32 cellular contexts compared by ENCODE assay signal in genomic region chr18:5772271-5772670, GRCh38.
DNase-seq lines count a peak whose midpoint lies in the region; ATAC-seq and TF ChIP-seq lines count a peak whose summit lies in the region.
"Had no signal": no experiment of that assay in that cellular context is flagged by ENCODE, and none has a peak within 500 bp of the region (broad histone marks: within the 10 kb centered on the region; RNA-seq: fewer than 3 reads in every experiment).

No MANE protein-coding gene starts in this region.

- POLR2A ChIA-PET in AG04450 (lab: Yijun Ruan, JAX), result no interaction called here

- H3K9ac ChIP-seq in NT2/D1 (ENCODE audit: insufficient read length, low read depth), result no peak overlapping the region
- H3K9ac ChIP-seq: BLaER1 had no signal

- H3K9me3 ChIP-seq in AG04450 (ENCODE audit: control insufficient read depth, insufficient read depth, low read length) (no peaks in the 10 kb centered on the region), NT2/D1 (ENCODE audit: insufficient read depth, low read length) (no peaks in the 10 kb centered on the region)
- H3K9me3 ChIP-seq: adrenal gland, BLaER1, esophagus squamous epithelium, transverse colon had no signal

- H3K36me3 ChIP-seq in NT2/D1 (ENCODE audit: insufficient read depth, insufficient read length, low read length), result no peaks in the 10 kb centered on the region
- H3K36me3 ChIP-seq: adrenal gland, BLaER1, brain microvascular endothelial cell, esophagus squamous epithelium, left ventricle myocardium inferior, transverse colon had no signal

- peaks cover 6% of the 10 kb centered on the region for H3K27me3 Mint-ChIP-seq in mesothelial cell of epicardium (ENCODE audit: low read depth)
- H3K27me3 Mint-ChIP-seq: activated CD4-positive, alpha-beta memory T cell treated with anti-CD3 and anti-CD28 coated beads for 36 hours had no signal

- peak overlapping the region; percentile 82 for H3K27ac Mint-ChIP-seq in mesothelial cell of epicardium
- H3K27ac Mint-ChIP-seq: activated CD4-positive, alpha-beta memory T cell treated with anti-CD3 and anti-CD28 coated beads for 36 hours; activated naive CD4-positive, alpha-beta T cell treated with anti-CD3 and anti-CD28 coated beads for 36 hours; naive thymus-derived CD4-positive, alpha-beta T cell; progenitor cell of endocrine pancreas had no signal

- H3K9me3 Mint-ChIP-seq in mesothelial cell of epicardium, result peaks cover 15% of the 10 kb centered on the region
- H3K9me3 Mint-ChIP-seq: activated CD4-positive, alpha-beta memory T cell treated with anti-CD3 and anti-CD28 coated beads for 36 hours; activated naive CD4-positive, alpha-beta T cell treated with anti-CD3 and anti-CD28 coated beads for 36 hours had no signal

- no peak for DNase-seq in AG04450 (ENCODE audit: low read depth, low spot score)
- DNase-seq in NT2/D1 (ENCODE audit: low read depth, low spot score), result peak; percentile 8
- peak; percentile 1 for DNase-seq in fibroblast of the aortic adventitia (ENCODE audit: low read depth)
- no peak for DNase-seq in mesothelial cell of epicardium (ENCODE audit: low spot score in 2 of 2, unreplicated experiment in 2 of 2)
- no peak for DNase-seq in NCI-H187 treated with DMSO at 0.1 percent for 48 hours (lab: John Stamatoyannopoulos, UW)
- no peak for DNase-seq in ureter (ENCODE audit: low spot score)
- DNase-seq: activated CD4-positive, alpha-beta memory T cell treated with anti-CD3 and anti-CD28 coated beads for 36 hours; activated CD4-positive, alpha-beta T cell treated with anti-CD3 and anti-CD28 coated beads for 1 hour; activated CD8-positive, alpha-beta memory T cell treated with anti-CD3 and anti-CD28 coated beads, Interleukin-2, amount 50 U/mL, for 4 hours; activated naive CD4-positive, alpha-beta T cell treated with anti-CD3 and anti-CD28 coated beads for 36 hours; adrenal gland; brain microvascular endothelial cell; cerebellar nuclear complex; dorsolateral prefrontal cortex; esophagus squamous epithelium; H7; Kasumi-1; left ventricle myocardium inferior; midbrain; naive thymus-derived CD4-positive, alpha-beta T cell; NCI-H1436; NCI-H2081 treated with DMSO at 0.1 percent for 48 hours; NCI-H345; NCI-H69; SHP77; stimulated activated CD4-positive, alpha-beta T cell treated with anti-CD3 and anti-CD28 coated beads, Interleukin-4, amount 100 ng/mL, for 4 hours; transverse colon had no signal

- H3K4me3 Mint-ChIP-seq in mesothelial cell of epicardium, result no peak overlapping the region
- H3K4me3 Mint-ChIP-seq: activated CD4-positive, alpha-beta memory T cell treated with anti-CD3 and anti-CD28 coated beads for 36 hours; activated naive CD4-positive, alpha-beta T cell treated with anti-CD3 and anti-CD28 coated beads for 36 hours; naive thymus-derived CD4-positive, alpha-beta T cell had no signal

- H3K4me3 ChIP-seq in AG04450 (ENCODE audit: low read depth, low read length) (no peak overlapping the region), NT2/D1 (ENCODE audit: insufficient read length, low read depth) (no peak overlapping the region), fibroblast of the aortic adventitia (ENCODE audit: low read depth, low read length) (no peak overlapping the region)
- H3K4me3 ChIP-seq: adrenal gland, BLaER1, dorsolateral prefrontal cortex, esophagus squamous epithelium, GM12878, left ventricle myocardium inferior, transverse colon had no signal

- H3K4me1 ChIP-seq in NT2/D1 (ENCODE audit: insufficient read depth, insufficient read length), result no peaks in the 10 kb centered on the region
- H3K4me1 ChIP-seq: adrenal gland, BLaER1, esophagus squamous epithelium, left ventricle myocardium inferior, transverse colon had no signal

- H3K4me1 Mint-ChIP-seq in mesothelial cell of epicardium, result peaks cover 11% of the 10 kb centered on the region

- peak overlapping the region; percentile 11 for H3K27ac ChIP-seq in AG04450 (ENCODE audit: low read depth, low read length)
- H3K27ac ChIP-seq: adrenal gland, BLaER1, brain microvascular endothelial cell, left ventricle myocardium inferior, transverse colon had no signal

- TF ChIP-seq CTCF in AG04450 (IDR thresholded peaks at IDR 0.05; ENCODE audit: low read depth, low read length), result no peak
- TF ChIP-seq CTCF in fibroblast of the aortic adventitia (IDR thresholded peaks at IDR 0.05; ENCODE audit: insufficient read depth, low read length), result no peak
- TF ChIP-seq CTCF in mesothelial cell of epicardium (IDR thresholded peaks at IDR 0.05; ENCODE audit: unreplicated experiment), result no peak

- ATAC-seq in HG03565 (IDR thresholded peaks at IDR 0.05; ENCODE audit: unreplicated experiment) (no peak), GM19351 (IDR thresholded peaks at IDR 0.05; ENCODE audit: unreplicated experiment) (no peak)
- ATAC-seq: GM12878; naive thymus-derived CD4-positive, alpha-beta T cell had no signal

- H3K36me3 Mint-ChIP-seq in mesothelial cell of epicardium, result no peaks in the 10 kb centered on the region
- H3K36me3 Mint-ChIP-seq: activated CD4-positive, alpha-beta memory T cell treated with anti-CD3 and anti-CD28 coated beads for 36 hours; naive thymus-derived CD4-positive, alpha-beta T cell had no signal

- CTCF ChIA-PET in AG04450 (lab: Charles Lee), result no interaction called here

- H3K27me3 ChIP-seq in AG04450 (ENCODE audit: control insufficient read depth, insufficient read depth, low read length), result peaks cover 4% of the 10 kb centered on the region
- H3K27me3 ChIP-seq in NT2/D1 (ENCODE audit: insufficient read depth, insufficient read length), result no peaks in the 10 kb centered on the region
- H3K27me3 ChIP-seq: adrenal gland, BLaER1, brain microvascular endothelial cell, esophagus squamous epithelium, transverse colon had no signal

Comparison
In these comparisons a context has a peak if more than half of its experiments do, and no peak if none do; other contexts are left out.
1. DNase-seq: peak in NT2/D1 (single experiment) and fibroblast of the aortic adventitia (single experiment); none in AG04450 (single experiment), mesothelial cell of epicardium (0 of 2), NCI-H187 treated with DMSO at 0.1 percent for 48 hours (single experiment) and ureter (single experiment).